Comparison of ENCODE assay signal across 12 cellular contexts in genomic region chr13:51311957-51312520, GRCh38.
"Had no signal": no experiment of that assay in that cellular context is flagged by ENCODE, and none has a peak within 500 bp of the region (broad histone marks: within the 10 kb centered on the region; RNA-seq: fewer than 3 reads in every experiment).

No MANE protein-coding gene starts in this region.

- DNase-seq: activated CD4-positive, CD25-positive, alpha-beta regulatory T cell treated with anti-CD3 and anti-CD28 coated beads, Interleukin-2, amount 50 U/mL, for 72 hours; activated naive CD8-positive, alpha-beta T cell treated with anti-CD3 and anti-CD28 coated beads, Interleukin-2, amount 10 ng/mL, durations not matched to agents 7 days and 5 days; cortex of kidney; erythroblast; kidney glomerular epithelial cell; stimulated activated CD4-positive, alpha-beta T cell treated with anti-CD3 and anti-CD28 coated beads, Interleukin-1b, Interleukin-23, amount 100 ng/mL, for 48 hours; tibial artery had no signal

- H3K4me1 ChIP-seq: gastroesophageal sphincter, vagina had no signal

- H3K36me3 Mint-ChIP-seq: activated naive CD8-positive, alpha-beta T cell treated with anti-CD3 and anti-CD28 coated beads, Interleukin-2, amount 10 ng/mL, durations not matched to agents 7 days and 5 days; natural killer cell treated with Interleukin-12 subunit alpha and Interleukin-12 subunit beta and Interleukin-15 and Interleukin-18, amount 100 ng/mL, for 72 hours had no signal

- ATAC-seq: gastroesophageal sphincter; natural killer cell treated with Interleukin-12 subunit alpha and Interleukin-12 subunit beta and Interleukin-15 and Interleukin-18, amount 100 ng/mL, for 72 hours had no signal

- H3K27ac ChIP-seq: gastroesophageal sphincter, hepatocyte, tibial artery, vagina had no signal

- H3K4me3 ChIP-seq: gastroesophageal sphincter, hepatocyte, tibial artery, vagina had no signal

- H3K4me3 Mint-ChIP-seq: activated naive CD8-positive, alpha-beta T cell treated with anti-CD3 and anti-CD28 coated beads, Interleukin-2, amount 10 ng/mL, durations not matched to agents 7 days and 5 days; activated T-helper 1 cell treated with anti-CD3 and anti-CD28 coated beads, Interleukin-12 subunit alpha, Interleukin-12 subunit beta, Interleukin-2, Interleukin-4 antibody, amounts not matched to agents 30 ng/mL and 10 ng/mL and 1 ng/mL, durations not matched to agents 14 hours and 24 hours and 36 hours; natural killer cell treated with Interleukin-12 subunit alpha and Interleukin-12 subunit beta and Interleukin-15 and Interleukin-18, amount 100 ng/mL, for 72 hours had no signal

- H3K9me3 Mint-ChIP-seq: activated naive CD8-positive, alpha-beta T cell treated with anti-CD3 and anti-CD28 coated beads, Interleukin-2, amount 10 ng/mL, durations not matched to agents 7 days and 5 days; activated T-helper 1 cell treated with anti-CD3 and anti-CD28 coated beads, Interleukin-12 subunit alpha, Interleukin-12 subunit beta, Interleukin-2, Interleukin-4 antibody, amounts not matched to agents 30 ng/mL and 10 ng/mL and 1 ng/mL, durations not matched to agents 14 hours and 24 hours and 36 hours; natural killer cell treated with Interleukin-12 subunit alpha and Interleukin-12 subunit beta and Interleukin-15 and Interleukin-18, amount 100 ng/mL, for 72 hours had no signal

- H3K27me3 ChIP-seq: gastroesophageal sphincter, hepatocyte, tibial artery, vagina had no signal

- H3K9me3 ChIP-seq: gastroesophageal sphincter, tibial artery, vagina had no signal

- H3K27ac Mint-ChIP-seq: activated naive CD8-positive, alpha-beta T cell treated with anti-CD3 and anti-CD28 coated beads, Interleukin-2, amount 10 ng/mL, durations not matched to agents 7 days and 5 days; activated T-helper 1 cell treated with anti-CD3 and anti-CD28 coated beads, Interleukin-12 subunit alpha, Interleukin-12 subunit beta, Interleukin-2, Interleukin-4 antibody, amounts not matched to agents 30 ng/mL and 10 ng/mL and 1 ng/mL, durations not matched to agents 14 hours and 24 hours and 36 hours; natural killer cell treated with Interleukin-12 subunit alpha and Interleukin-12 subunit beta and Interleukin-15 and Interleukin-18, amount 100 ng/mL, for 72 hours had no signal

- H3K36me3 ChIP-seq: gastroesophageal sphincter, tibial artery, vagina had no signal
